In genomic region chr6:32177182-32177787, GRCh38 we compare ENCODE assay signal across 8 cellular contexts. TPM values are rescaled to one million over a fixed set of nuclear protein-coding genes. Genes with fewer than 3 reads are reported as not detected.
DNase-seq lines count a peak whose midpoint lies in the region; ATAC-seq and FAIRE-seq lines count a peak whose summit lies in the region.

No MANE protein-coding gene starts in this region.

- H3K36me3 Mint-ChIP-seq in activated naive CD8-positive, alpha-beta T cell, result peaks cover 4% of the 10 kb centered on the region

- peak overlapping the region; percentile 90 for H3K27ac Mint-ChIP-seq in activated naive CD8-positive, alpha-beta T cell

- FAIRE-seq in small intestine (lab: Jason Lieb, UNC), result no peak

- H3K4me3 Mint-ChIP-seq in activated naive CD8-positive, alpha-beta T cell, result peak overlapping the region; percentile 91

- no peaks in the 10 kb centered on the region for H3K27me3 ChIP-seq in BLaER1 treated with 17β-estradiol and CSF1 and Interleukin-3, amounts not matched to agents 10 nM and 100 nM
- H3K27me3 ChIP-seq in iPS DF 6.9 (ENCODE audit: control insufficient read depth, insufficient read depth, low read length) (no peaks in the 10 kb centered on the region), small intestine (ENCODE audit: control insufficient read depth in 2 of 2, insufficient read depth in 2 of 2, low read length in 2 of 2) (no peaks in the 10 kb centered on the region)

- WGBS in iPS DF 6.9 (ENCODE audit: insufficient coverage, insufficient read length), result no CpG with 5 or more reads among the region's 20 CpGs
- 0 to 1% (median 0%) methylated on average over 20 of the region's 20 CpGs for WGBS in small intestine, 3 donors

- peak overlapping the region; percentile 73 to 90 (median 82) for H3K4me3 ChIP-seq in BLaER1 treated with 17β-estradiol and CSF1 and Interleukin-3, amounts not matched to agents 10 nM and 100 nM
- peak overlapping the region; percentile 98; the same call in 1 of the 2 replicates for H3K4me3 ChIP-seq in iPS DF 6.9 (ENCODE audit: low read length)
- peak overlapping the region in 1 of 2 donors; percentile 42 for H3K4me3 ChIP-seq in small intestine (ENCODE audit: low read depth in 1 of 2, low read length in 2 of 2)

- H3K4me2 ChIP-seq in BLaER1 treated with 17β-estradiol and CSF1 and Interleukin-3, amounts not matched to agents 10 nM and 100 nM, result peak overlapping the region; percentile 88 to 98 (median 92)

- peak; percentile 7 for ATAC-seq in GM21528 (IDR thresholded peaks at IDR 0.05; ENCODE audit: low FRiP score, unreplicated experiment)
- no peak for ATAC-seq in GM21786 (IDR thresholded peaks at IDR 0.05; ENCODE audit: unreplicated experiment)

- peak overlapping the region; percentile 80 to 94 (median 90) for H3K27ac ChIP-seq in BLaER1 treated with 17β-estradiol and CSF1 and Interleukin-3, amounts not matched to agents 10 nM and 100 nM
- H3K27ac ChIP-seq in iPS DF 6.9 (ENCODE audit: low read length) (peak overlapping the region; percentile 49), small intestine (ENCODE audit: low read depth in 1 of 2, low read length in 1 of 2) (peak overlapping the region; percentile 92 to 95)

- H3K9me3 Mint-ChIP-seq in activated naive CD8-positive, alpha-beta T cell (ENCODE audit: low read depth), result no peaks in the 10 kb centered on the region

- DNase-seq in NCI-H510A (lab: John Stamatoyannopoulos, UW) (peak; percentile 81), iPS DF 6.9 (ENCODE audit: low read depth, low spot score) (peak; percentile 98), small intestine (no peak), activated gamma-delta T cell treated with Interleukin-2 at 50 U/mL for 16 hours (no peak)

- peak overlapping the region; percentile 81 to 92 (median 90) for H3K9ac ChIP-seq in BLaER1 treated with 17β-estradiol and CSF1 and Interleukin-3, amounts not matched to agents 10 nM and 100 nM

- peaks cover 17 to 30% (median 27%) of the 10 kb centered on the region in 11 experiments for H3K36me3 ChIP-seq in BLaER1 treated with 17β-estradiol and CSF1 and Interleukin-3, amounts not matched to agents 10 nM and 100 nM
- H3K36me3 ChIP-seq in iPS DF 6.9 (ENCODE audit: control insufficient read depth, insufficient read depth, low read length), result peaks cover 6% of the 10 kb centered on the region; the same call in 1 of the 2 replicates
- peaks cover 0 to 6% of the 10 kb centered on the region in 2 donors for H3K36me3 ChIP-seq in small intestine (ENCODE audit: control insufficient read depth in 2 of 2, insufficient read depth in 2 of 2, low read length in 2 of 2)

- H3K27me3 Mint-ChIP-seq in activated naive CD8-positive, alpha-beta T cell, result no peaks in the 10 kb centered on the region

- peaks cover 73% of the 10 kb centered on the region for H3K4me1 Mint-ChIP-seq in activated naive CD8-positive, alpha-beta T cell (ENCODE audit: low read depth)

- H4K20me1 ChIP-seq in BLaER1 treated with 17β-estradiol and CSF1 and Interleukin-3, amounts not matched to agents 10 nM and 100 nM, result peaks cover 0 to under 1% (median 0%) of the 10 kb centered on the region in 11 experiments; a peak in 1 of 22 replicates

- H3K9me3 ChIP-seq in BLaER1 treated with 17β-estradiol and CSF1 and Interleukin-3, amounts not matched to agents 10 nM and 100 nM (replicated peaks in 1 of 11), result no peaks in the 10 kb centered on the region
- H3K9me3 ChIP-seq in iPS DF 6.9 (ENCODE audit: control insufficient read depth, insufficient read depth, low read length) (no peaks in the 10 kb centered on the region), small intestine (ENCODE audit: control insufficient read depth, low read depth) (no peaks in the 10 kb centered on the region)

- H3K4me1 ChIP-seq in BLaER1 treated with 17β-estradiol and CSF1 and Interleukin-3, amounts not matched to agents 10 nM and 100 nM, result peaks cover 61 to 83% (median 77%) of the 10 kb centered on the region in 10 experiments
- H3K4me1 ChIP-seq in iPS DF 6.9 (ENCODE audit: control insufficient read depth, insufficient read depth, low read length) (peaks cover 2% of the 10 kb centered on the region; the same call in 1 of the 2 replicates), small intestine (ENCODE audit: control insufficient read depth in 2 of 2, insufficient read depth in 1 of 2, low read depth in 1 of 2, low read length in 1 of 2) (peaks cover 0 to 12% of the 10 kb centered on the region in 2 donors)

RNA-seq across cellular contexts. Expression of gene RNF5, which starts 0.9 kb away (rescaled TPM):
- polyA plus RNA-seq in small intestine, result 100 to 1,000 TPM; 114 to 232 (median 209) TPM

RNA-seq across cellular contexts. Expression of gene AGPAT1, which starts 1.4 kb away (rescaled TPM):
- 10 to 100 TPM; 41.9 to 68.4 (median 58.1) TPM for polyA plus RNA-seq in small intestine

RNA-seq across cellular contexts. Expression of gene AGER, which starts 6.8 kb away (rescaled TPM):
- 10 to 100 TPM in 1 of 3 donors, 1 to 10 TPM in 2; 3.0 to 12.1 (median 6.4) TPM for polyA plus RNA-seq in small intestine

RNA-seq across cellular contexts. Expression of gene PBX2, which starts 12.7 kb away (rescaled TPM):
- polyA plus RNA-seq in small intestine, result 10 to 100 TPM; 17.6 to 39.5 (median 20.4) TPM

RNA-seq across cellular contexts. Expression of gene EGFL8, which starts 12.9 kb away (rescaled TPM):
- polyA plus RNA-seq in small intestine, result 10 to 100 TPM in 2 of 3 donors, 1 to 10 TPM in 1; 7.8 to 14.1 (median 11.6) TPM

Comparison
In these comparisons a context has a peak if more than half of its experiments do, and no peak if none do; other contexts are left out.
1. DNase-seq: peak in NCI-H510A (single experiment) and iPS DF 6.9 (single experiment); none in small intestine (single experiment) and activated gamma-delta T cell treated with Interleukin-2 at 50 U/mL for 16 hours (single experiment).
2. Peak in every context shown above with its lines, with median percentiles within 50 percentile points of each other: H3K27ac ChIP-seq.